Comparison of ENCODE assay signal across 1 cellular context in the genomic region with DNA sequence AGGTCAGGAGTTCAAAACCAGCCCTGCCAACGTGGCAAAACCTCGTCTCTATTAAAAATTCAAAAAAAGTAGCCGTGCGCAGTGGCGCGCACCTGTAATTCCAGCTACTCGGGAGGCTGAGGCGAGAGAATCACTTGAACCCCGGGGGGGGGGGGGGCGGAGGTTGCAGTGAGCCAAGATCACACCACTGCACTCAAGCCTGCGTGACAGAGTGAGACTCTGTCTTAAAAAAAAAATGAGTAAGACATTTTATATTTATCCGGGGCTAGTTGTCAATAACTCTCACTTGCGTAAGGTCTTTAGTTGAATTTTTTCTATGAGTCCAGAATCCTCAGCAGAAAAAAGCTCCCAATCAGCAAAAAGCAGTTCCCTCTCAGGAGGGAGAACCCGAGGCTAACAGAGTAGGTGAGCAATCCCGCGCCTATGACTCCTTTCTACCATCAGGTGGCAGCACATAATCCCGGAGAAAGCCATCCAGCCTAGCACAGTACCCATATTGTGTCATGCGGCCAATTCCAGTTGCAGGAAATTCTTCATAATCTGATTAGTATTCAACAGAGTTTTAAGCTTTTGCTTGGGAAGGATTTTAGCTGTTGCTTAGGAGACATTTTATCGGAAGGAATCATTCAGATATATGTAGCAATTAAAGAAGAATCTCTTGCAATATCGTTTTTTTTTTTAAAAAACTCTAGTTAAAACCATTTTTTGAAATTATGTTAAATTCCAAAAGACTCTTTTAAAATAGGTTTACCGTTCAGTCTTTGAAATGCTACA.
TF ChIP-seq lines count a peak whose summit lies in the region.

No MANE protein-coding gene starts in this region.

TF ChIP-seq in IMR-90, 13 proteins besides CTCF, POLR2A, EP300 and RAD21 (continued from another document):
- TF ChIP-seq RFX5 (IDR thresholded peaks at IDR 0.05; ENCODE audit: low read depth, low read length) (no peak), MAZ (IDR thresholded peaks at IDR 0.05; ENCODE audit: borderline replicate concordance, low read depth, low read length) (no peak), CEBPB (IDR thresholded peaks at IDR 0.05; ENCODE audit: low read depth, low read length) (peak; percentile 56; the same call in 1 of the 2 replicates), RCOR1 (IDR thresholded peaks at IDR 0.05; ENCODE audit: insufficient replicate concordance, low read length) (no peak), MXI1 (IDR thresholded peaks at IDR 0.05; ENCODE audit: borderline replicate concordance, low read depth, low read length) (no peak), SMC3 (IDR thresholded peaks at IDR 0.05; ENCODE audit: low read depth, low read length) (peak; percentile 51), MAFK (IDR thresholded peaks at IDR 0.05; ENCODE audit: low read depth, low read length) (peak; percentile 64), CHD1 (IDR thresholded peaks at IDR 0.05; ENCODE audit: low read depth, low read length) (no peak), FOS (IDR thresholded peaks at IDR 0.05; ENCODE audit: low read depth, low read length) (no peak)
- TF ChIP-seq, protein P1, sequence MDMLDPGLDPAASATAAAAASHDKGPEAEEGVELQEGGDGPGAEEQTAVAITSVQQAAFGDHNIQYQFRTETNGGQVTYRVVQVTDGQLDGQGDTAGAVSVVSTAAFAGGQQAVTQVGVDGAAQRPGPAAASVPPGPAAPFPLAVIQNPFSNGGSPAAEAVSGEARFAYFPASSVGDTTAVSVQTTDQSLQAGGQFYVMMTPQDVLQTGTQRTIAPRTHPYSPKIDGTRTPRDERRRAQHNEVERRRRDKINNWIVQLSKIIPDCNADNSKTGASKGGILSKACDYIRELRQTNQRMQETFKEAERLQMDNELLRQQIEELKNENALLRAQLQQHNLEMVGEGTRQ (IDR thresholded peaks at IDR 0.05; ENCODE audit: low read depth, low read length), result no peak
